In the genomic region with DNA sequence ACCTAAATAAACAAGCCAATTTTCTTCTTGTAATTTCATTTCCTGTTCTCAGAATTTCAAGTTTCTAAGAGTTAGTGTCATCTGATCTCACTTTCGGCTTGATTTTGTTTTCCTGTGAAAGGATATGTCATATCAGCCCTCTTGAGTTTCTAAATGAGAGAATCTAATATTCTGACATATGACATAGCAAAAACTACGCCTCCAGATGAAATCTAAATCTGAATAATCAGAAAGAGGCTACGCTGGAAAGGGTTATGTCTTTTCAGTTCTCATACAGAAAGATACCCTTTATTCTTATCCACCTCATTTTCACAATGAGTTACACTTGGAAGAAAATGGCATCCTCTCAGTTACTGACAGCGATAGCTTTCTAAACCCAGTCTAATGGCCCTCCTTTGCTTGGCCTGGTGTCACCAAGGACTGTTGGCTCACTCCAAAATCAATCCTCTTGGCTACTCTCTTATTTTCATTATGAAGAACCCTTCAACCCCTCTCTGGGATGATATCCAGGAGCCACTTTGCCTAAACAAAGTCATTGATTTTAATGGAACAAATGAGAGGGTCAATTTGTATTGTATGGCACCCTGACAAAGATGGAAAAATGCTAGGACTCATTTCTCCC, we compare ENCODE assay signal across 11 cellular contexts.
DNase-seq lines count a peak whose midpoint lies in the region; ATAC-seq, FAIRE-seq and TF ChIP-seq lines count a peak whose summit lies in the region.
"Had no signal": no experiment of that assay in that cellular context is flagged by ENCODE, and none has a peak within 500 bp of the region (broad histone marks: within the 10 kb centered on the region; RNA-seq: fewer than 3 reads in every experiment).

No MANE protein-coding gene starts in this region.

- no peak for FAIRE-seq in small intestine (lab: Jason Lieb, UNC)
- FAIRE-seq: TTC549 had no signal

- H3K27me3 Mint-ChIP-seq in type B pancreatic cell (no peaks in the 10 kb centered on the region), progenitor cell of endocrine pancreas (no peaks in the 10 kb centered on the region)

- no peaks in the 10 kb centered on the region for H3K9me3 Mint-ChIP-seq in type B pancreatic cell
- peaks cover 21% of the 10 kb centered on the region for H3K9me3 Mint-ChIP-seq in progenitor cell of endocrine pancreas (ENCODE audit: low read depth)

- H4K91ac ChIP-seq in neuronal stem cell (ENCODE audit: low read depth, low read length, poor library complexity), result no peak overlapping the region

- H2BK12ac ChIP-seq in neuronal stem cell (ENCODE audit: low read length), result no peak overlapping the region

- H2AFZ ChIP-seq in neuronal stem cell (ENCODE audit: low read length), result no peak overlapping the region

- H3K4me3 Mint-ChIP-seq in type B pancreatic cell (no peak overlapping the region), progenitor cell of endocrine pancreas (ENCODE audit: low read depth) (no peak overlapping the region)

- H4K8ac ChIP-seq in neuronal stem cell (ENCODE audit: low read depth, low read length), result no peak overlapping the region

- no peak overlapping the region for H3K18ac ChIP-seq in neuronal stem cell (ENCODE audit: low read length)

- H3K36me3 ChIP-seq in small intestine (ENCODE audit: control insufficient read depth in 2 of 2, insufficient read depth in 2 of 2, low read length in 2 of 2) (no peaks in the 10 kb centered on the region), neuronal stem cell (replicated peaks in 1 of 2; ENCODE audit: control insufficient read depth in 2 of 2, insufficient read depth in 2 of 2, low read length in 2 of 2) (no peaks in the 10 kb centered on the region)

- TF ChIP-seq CTCF in type B pancreatic cell (conservative IDR thresholded peaks at IDR 0.05) (no peak), progenitor cell of endocrine pancreas (IDR thresholded peaks at IDR 0.05; ENCODE audit: unreplicated experiment) (no peak)

- WGBS in small intestine, 3 donors, result 59 to 84% (median 65%) methylated on average over 4 of the region's 4 CpGs
- no CpG with 5 or more reads among the region's 4 CpGs for WGBS in neuronal stem cell (ENCODE audit: extremely low coverage in 2 of 2, insufficient read length in 2 of 2, insufficient replicate concordance in 1 of 2), 2 donors

- no peak overlapping the region for H3K4ac ChIP-seq in neuronal stem cell (ENCODE audit: low read length)

- no peak overlapping the region for H2BK5ac ChIP-seq in neuronal stem cell (ENCODE audit: low read length)

- H3K14ac ChIP-seq in neuronal stem cell (ENCODE audit: low read length), result no peak overlapping the region

- H3K4me2 ChIP-seq in neuronal stem cell (ENCODE audit: insufficient read depth, low read length, poor library complexity, severe bottlenecking), result no peak overlapping the region

- peak; percentile 66 to 74 for ATAC-seq in activated CD4-positive, CD25-positive, alpha-beta regulatory T cell treated with anti-CD3 and anti-CD28 coated beads, Interleukin-2, amount 50 U/mL, for 24 hours
- ATAC-seq in HG02588 (IDR thresholded peaks at IDR 0.05; ENCODE audit: unreplicated experiment) (peak; percentile 84), HG03575 (IDR thresholded peaks at IDR 0.05; ENCODE audit: extremely low read depth, insufficient number of reproducible peaks, low FRiP score, unreplicated experiment) (peak; percentile 81)
- ATAC-seq: sciatic nerve had no signal

- H3K4me3 ChIP-seq in small intestine (ENCODE audit: low read depth in 1 of 2, low read length in 2 of 2) (no peak overlapping the region), neuronal stem cell (ENCODE audit: low read length in 2 of 2) (no peak overlapping the region)

- H3K9ac ChIP-seq in neuronal stem cell (ENCODE audit: low read depth, low read length, poor library complexity), result no peak overlapping the region

- H3K23ac ChIP-seq in neuronal stem cell (ENCODE audit: low read depth, low read length, poor library complexity), result no peak overlapping the region

- H3K4me1 ChIP-seq in small intestine (ENCODE audit: control insufficient read depth in 2 of 2, insufficient read depth in 1 of 2, low read depth in 1 of 2, low read length in 1 of 2) (no peaks in the 10 kb centered on the region), neuronal stem cell (ENCODE audit: control insufficient read depth in 2 of 2, insufficient read depth in 1 of 2, low read depth in 1 of 2, low read length in 2 of 2) (no peaks in the 10 kb centered on the region)

- H3K79me1 ChIP-seq in neuronal stem cell (ENCODE audit: low read depth, low read length), result no peaks in the 10 kb centered on the region

- no peak overlapping the region for H2BK15ac ChIP-seq in neuronal stem cell (ENCODE audit: low read length)

- no peaks in the 10 kb centered on the region for H3K36me3 Mint-ChIP-seq in type B pancreatic cell
- H3K36me3 Mint-ChIP-seq in progenitor cell of endocrine pancreas (ENCODE audit: insufficient read depth), result peaks cover 2% of the 10 kb centered on the region

- no peak for DNase-seq in activated CD4-positive, CD25-positive, alpha-beta regulatory T cell (lab: John Stamatoyannopoulos, UW)
- DNase-seq in small intestine (peak; percentile 2), neuronal stem cell (ENCODE audit: low spot score) (no peak), type B pancreatic cell (ENCODE audit: extremely low spot score, unreplicated experiment) (no peak), progenitor cell of endocrine pancreas (ENCODE audit: low spot score, unreplicated experiment) (no peak)
- DNase-seq: NCI-H1694 had no signal

- H2AK5ac ChIP-seq in neuronal stem cell (ENCODE audit: low read depth, low read length), result no peak overlapping the region

- no peaks in the 10 kb centered on the region for H3K4me1 Mint-ChIP-seq in type B pancreatic cell (ENCODE audit: unreplicated experiment)
- H3K4me1 Mint-ChIP-seq in progenitor cell of endocrine pancreas (ENCODE audit: low read depth), result no peaks in the 10 kb centered on the region

- peaks cover 0 to 3% of the 10 kb centered on the region in 2 donors for H3K27me3 ChIP-seq in small intestine (ENCODE audit: control insufficient read depth in 2 of 2, insufficient read depth in 2 of 2, low read length in 2 of 2)
- peaks cover 0 to 2% (median 0%) of the 10 kb centered on the region in 3 experiments for H3K27me3 ChIP-seq in neuronal stem cell (ENCODE audit: control insufficient read depth in 3 of 3, insufficient read depth in 3 of 3, low read depth in 1 of 3, low read length in 3 of 3)

- no peak overlapping the region for H2BK120ac ChIP-seq in neuronal stem cell (ENCODE audit: low read depth, low read length)

- H3K27ac Mint-ChIP-seq in type B pancreatic cell (no peak overlapping the region), progenitor cell of endocrine pancreas (no peak overlapping the region)

- H3K9me3 ChIP-seq in small intestine (ENCODE audit: control insufficient read depth, low read depth), result no peaks in the 10 kb centered on the region
- H3K9me3 ChIP-seq in neuronal stem cell (replicated peaks in 1 of 2; ENCODE audit: control insufficient read depth in 2 of 2, insufficient read depth in 1 of 2, low read depth in 1 of 2, low read length in 2 of 2), result no peaks in the 10 kb centered on the region

- no peak overlapping the region for H3K27ac ChIP-seq in small intestine (ENCODE audit: low read depth in 1 of 2, low read length in 1 of 2)
- no peak overlapping the region for H3K27ac ChIP-seq in neuronal stem cell (replicated peaks; ENCODE audit: low read length)
